Comparison of ENCODE assay signal across 15 cellular contexts in genomic region chr9:38281196-38281595, GRCh38.
A peak's percentile ranks its signal among the peaks of the same experiment; 100 is the strongest.
DNase-seq lines count a peak whose midpoint lies in the region; ATAC-seq and TF ChIP-seq lines count a peak whose summit lies in the region.
"Had no signal": no experiment of that assay in that cellular context is flagged by ENCODE, and none has a peak within 500 bp of the region (broad histone marks: within the 10 kb centered on the region; RNA-seq: fewer than 3 reads in every experiment).

No MANE protein-coding gene starts in this region.

- TF ChIP-seq CTCF in coronary artery (IDR thresholded peaks at IDR 0.05), result no peak

- H3K4me3 ChIP-seq in coronary artery, result no peak overlapping the region
- H3K4me3 ChIP-seq: GM23248 had no signal

- no peak for ATAC-seq in GM21737 (IDR thresholded peaks at IDR 0.05; ENCODE audit: unreplicated experiment)

- no peak overlapping the region for H3K27ac ChIP-seq in coronary artery
- H3K27ac ChIP-seq: GM23248 had no signal

- DNase-seq in coronary artery (ENCODE audit: low spot score) (peak; percentile 28), ecto neural progenitor cell (ENCODE audit: low spot score) (peak; percentile 21), mesenteric fat pad (ENCODE audit: low spot score) (peak; percentile 39), DMS53 treated with DMSO at 0.1 percent for 48 hours (lab: John Stamatoyannopoulos, UW; ENCODE audit: unreplicated experiment) (no peak), NOMO-1 treated with DMSO at 0.1 percent for 48 hours (lab: John Stamatoyannopoulos, UW; ENCODE audit: unreplicated experiment) (no peak)
- DNase-seq: C1 segment of cervical spinal cord; Calu3; CD4-positive, alpha-beta memory T cell; COR-L47; DMS53; DND-41; GM23248; H7; HCEC 1CT had no signal

Comparison
In these comparisons a context has a peak if more than half of its experiments do, and no peak if none do; other contexts are left out.
1. DNase-seq: peak in coronary artery (single experiment), ecto neural progenitor cell (single experiment) and mesenteric fat pad (single experiment); none in DMS53 treated with DMSO at 0.1 percent for 48 hours (single experiment) and NOMO-1 treated with DMSO at 0.1 percent for 48 hours (single experiment).